Comparison of ENCODE assay signal across 19 cellular contexts in genomic region chr5:133383580-133383939, GRCh38.
"Had no signal": no experiment of that assay in that cellular context is flagged by ENCODE, and none has a peak within 500 bp of the region (broad histone marks: within the 10 kb centered on the region; RNA-seq: fewer than 3 reads in every experiment).

No MANE protein-coding gene starts in this region.

- H3K4me1 ChIP-seq: left lung, right atrium auricular region had no signal

- H3K9me3 ChIP-seq: left lung, prostate gland, right atrium auricular region, thoracic aorta had no signal

- H3K27ac ChIP-seq: brain microvascular endothelial cell, left lung, prostate gland, right atrium auricular region, thoracic aorta, VCaP had no signal

- H3K4me3 ChIP-seq: left lung, prostate gland, right atrium auricular region, thoracic aorta had no signal

- H3K36me3 ChIP-seq: brain microvascular endothelial cell, left lung, prostate gland, right atrium auricular region, thoracic aorta had no signal

- H3K27me3 ChIP-seq: brain microvascular endothelial cell, right atrium auricular region had no signal

- DNase-seq: activated CD4-positive, alpha-beta memory T cell treated with anti-CD3 and anti-CD28 coated beads, Interleukin-2, amount 10 ng/mL, durations not matched to agents 7 days and 5 days; activated CD4-positive, alpha-beta T cell treated with anti-CD3 and anti-CD28 coated beads for 1 hour; activated effector memory CD4-positive, alpha-beta T cell treated with Interleukin-2 at 50 U/mL for 16 hours; activated naive CD4-positive, alpha-beta T cell treated with anti-CD3 and anti-CD28 coated beads, Interleukin-2, amount 10 ng/mL, durations not matched to agents 7 days and 5 days; activated naive CD8-positive, alpha-beta T cell treated with anti-CD3 and anti-CD28 coated beads, Interleukin-2, amount 50 U/mL, for 24 hours; aorta; brain microvascular endothelial cell; cortex of kidney; effector CD8-positive, alpha-beta T cell; left lung; small intestine; stimulated activated CD4-positive, alpha-beta T cell treated with anti-CD3 and anti-CD28 coated beads, Interleukin-15, amount 100 ng/mL, for 24 hours; stimulated activated CD4-positive, alpha-beta T cell treated with anti-CD3 and anti-CD28 coated beads, Interleukin-2, amount 100 ng/mL, for 48 hours; SW 1271; T-helper 2 cell had no signal
